Comparison of ENCODE assay signal across 21 cellular contexts in genomic region chr4:142909908-142910307, GRCh38.
A peak's percentile ranks its signal among the peaks of the same experiment; 100 is the strongest.
DNase-seq lines count a peak whose midpoint lies in the region; ATAC-seq lines count a peak whose summit lies in the region.
"Had no signal": no experiment of that assay in that cellular context is flagged by ENCODE, and none has a peak within 500 bp of the region (broad histone marks: within the 10 kb centered on the region; RNA-seq: fewer than 3 reads in every experiment).

No MANE protein-coding gene starts in this region.

- no peak for ATAC-seq in GM21526 (IDR thresholded peaks at IDR 0.05; ENCODE audit: low FRiP score, unreplicated experiment)

- H3K9ac ChIP-seq in rectal smooth muscle tissue (ENCODE audit: low read length), result no peak overlapping the region
- H3K9ac ChIP-seq: BLaER1, KMS-11, SK-N-SH had no signal

- no peaks in the 10 kb centered on the region for H3K4me1 ChIP-seq in rectal smooth muscle tissue (ENCODE audit: control insufficient read depth, insufficient read depth, low read length)
- H3K4me1 ChIP-seq: BLaER1 had no signal

- H3K27me3 ChIP-seq in rectal smooth muscle tissue (ENCODE audit: control insufficient read depth, insufficient read depth, low read length), result no peaks in the 10 kb centered on the region
- H3K27me3 ChIP-seq: BLaER1 had no signal

- no peak overlapping the region for H3K4me3 ChIP-seq in rectal smooth muscle tissue (ENCODE audit: low read length)
- H3K4me3 ChIP-seq: BLaER1 had no signal

- peak; percentile 21 for DNase-seq in AG08395 (ENCODE audit: low spot score)
- peak; percentile 4 for DNase-seq in HCEC 1CT
- DNase-seq in dedifferentiated amniotic fluid mesenchymal stem cell (ENCODE audit: extremely low spot score), result peak; percentile 82
- DNase-seq in NCI-H510A treated with DMSO at 0.1 percent for 48 hours (lab: John Stamatoyannopoulos, UW), result no peak
- no peak for DNase-seq in NCI-H82 (lab: John Stamatoyannopoulos, UW)
- DNase-seq: Calu3; CD4-positive, alpha-beta memory T cell; EL; MM.1S; NCI-H1092; NCI-H146; NCI-H2081; NCI-H2171 treated with DMSO at 0.1 percent for 48 hours; NCI-H510A; NCI-H774; SHP77 treated with DMSO at 0.1 percent for 48 hours; SK-N-SH had no signal

- H3K27ac ChIP-seq in rectal smooth muscle tissue (ENCODE audit: low read depth, low read length), result peak overlapping the region; percentile 17
- H3K27ac ChIP-seq: BLaER1, KMS-11 had no signal

- H3K36me3 ChIP-seq in rectal smooth muscle tissue (ENCODE audit: control insufficient read depth, insufficient read depth, low read length), result no peaks in the 10 kb centered on the region
- H3K36me3 ChIP-seq: BLaER1 had no signal

Comparison
In these comparisons a context has a peak if more than half of its experiments do, and no peak if none do; other contexts are left out.
1. DNase-seq: peak in AG08395 (single experiment), HCEC 1CT (single experiment) and dedifferentiated amniotic fluid mesenchymal stem cell (single experiment); none in NCI-H510A treated with DMSO at 0.1 percent for 48 hours (single experiment) and NCI-H82 (single experiment).